21 cellular contexts compared by ENCODE assay signal in genomic region chr4:8033067-8033755, GRCh38.
DNase-seq lines count a peak whose midpoint lies in the region; ATAC-seq and TF ChIP-seq lines count a peak whose summit lies in the region.
"Had no signal": no experiment of that assay in that cellular context is flagged by ENCODE, and none has a peak within 500 bp of the region (broad histone marks: within the 10 kb centered on the region; RNA-seq: fewer than 3 reads in every experiment).

No MANE protein-coding gene starts in this region.

- TF ChIP-seq CTCF in NB4 (IDR thresholded peaks at IDR 0.05; ENCODE audit: low read depth, low read length) (no peak), osteoblast (IDR thresholded peaks at IDR 0.05; ENCODE audit: extremely low read depth, low read depth, low read length) (no peak)

- ATAC-seq in stimulated activated naive CD8-positive, alpha-beta T cell treated with anti-CD3 and anti-CD28 coated beads, Interleukin-15, Interleukin-2, amounts not matched to agents 100 U/mL and 50 U/mL, for 24 hours = no peak
- ATAC-seq in HG03097 (IDR thresholded peaks at IDR 0.05; ENCODE audit: low FRiP score, unreplicated experiment) = no peak
- ATAC-seq: GM23338, HCT116, T-cell had no signal

- peaks cover 15% of the 10 kb centered on the region for H4K20me1 ChIP-seq in osteoblast (ENCODE audit: insufficient read depth, low read length)

- H3K9me3 ChIP-seq in osteoblast (ENCODE audit: low read depth, low read length) = no peaks in the 10 kb centered on the region
- H3K9me3 ChIP-seq: SJCRH30 had no signal

- peaks cover 24% of the 10 kb centered on the region for H3K27me3 ChIP-seq in osteoblast (ENCODE audit: insufficient read depth, low read length)

- TF ChIP-seq POLR2A in NB4 (IDR thresholded peaks at IDR 0.05; ENCODE audit: extremely low read depth, insufficient read length) = no peak

- no peak overlapping the region for H3K4me2 ChIP-seq in osteoblast (ENCODE audit: insufficient read depth, low read length)
- H3K4me2 ChIP-seq: GM23338, PC-9 had no signal

- no peak overlapping the region for H2AFZ ChIP-seq in osteoblast (ENCODE audit: low read length)
- H2AFZ ChIP-seq: GM23338, PC-9 had no signal

- H3K4me3 ChIP-seq in NB4 (ENCODE audit: low read depth, low read length) = no peak overlapping the region
- no peak overlapping the region for H3K4me3 ChIP-seq in osteoblast (ENCODE audit: insufficient read depth, low read length)
- H3K4me3 ChIP-seq: GM23338, PC-9, SJCRH30 had no signal

- H3K36me3 ChIP-seq in osteoblast (ENCODE audit: insufficient read depth, low read length) = no peaks in the 10 kb centered on the region
- H3K36me3 ChIP-seq: SJCRH30 had no signal

- H3K27ac ChIP-seq in angular gyrus (ENCODE audit: low read depth, low read length) (peak overlapping the region; percentile 3), osteoblast (ENCODE audit: low read depth, low read length) (no peak overlapping the region)
- H3K27ac ChIP-seq: PC-9, SJCRH30 had no signal

- no peaks in the 10 kb centered on the region for H3K79me2 ChIP-seq in osteoblast (ENCODE audit: insufficient read depth, low read length)

- H3K4me1 ChIP-seq in osteoblast (ENCODE audit: insufficient read depth, low read length) = peaks cover 12% of the 10 kb centered on the region

- DNase-seq in NCI-H1417 (lab: John Stamatoyannopoulos, UW) (peak in 2 of 3 experiments; percentile 45 to 68), NCI-H1417 treated with DMSO at 0.1 percent for 48 hours (lab: John Stamatoyannopoulos, UW) (no peak), NB4 (ENCODE audit: low read depth) (peak; percentile 44), osteoblast (ENCODE audit: insufficient read length, low spot score, missing footprints) (peak; percentile 65)
- DNase-seq in stimulated activated naive CD8-positive, alpha-beta T cell treated with anti-CD3 and anti-CD28 coated beads, Interleukin-15, Interleukin-2, amounts not matched to agents 100 U/mL and 50 U/mL, for 24 hours = no peak
- DNase-seq in activated CD8-positive, alpha-beta memory T cell treated with anti-CD3 and anti-CD28 coated beads, Interleukin-2, amount 50 U/mL, for 48 hours = no peak
- DNase-seq: CD4-positive, CD25-positive, alpha-beta regulatory T cell; COR-L47; GDM1; MM.1S; NCI-H1105 treated with DMSO at 0.1 percent for 48 hours; NCI-H187 treated with DMSO at 0.1 percent for 48 hours; NCI-H2227 treated with DMSO at 0.1 percent for 48 hours; NCI-H510A; PC-9; SJCRH30; T-cell had no signal

Comparison
In these comparisons a context has a peak if more than half of its experiments do, and no peak if none do; other contexts are left out.
1. DNase-seq: peak in NCI-H1417 (2 of 3), NB4 (single experiment) and osteoblast (single experiment); none in NCI-H1417 treated with DMSO at 0.1 percent for 48 hours (single experiment), stimulated activated naive CD8-positive, alpha-beta T cell treated with anti-CD3 and anti-CD28 coated beads, Interleukin-15, Interleukin-2, amounts not matched to agents 100 U/mL and 50 U/mL, for 24 hours (single experiment) and activated CD8-positive, alpha-beta memory T cell treated with anti-CD3 and anti-CD28 coated beads, Interleukin-2, amount 50 U/mL, for 48 hours (single experiment).